Comparison of ENCODE assay signal across 26 cellular contexts in genomic region chr12:30178948-30179347, GRCh38.
"Had no signal": no experiment of that assay in that cellular context is flagged by ENCODE, and none has a peak within 500 bp of the region (broad histone marks: within the 10 kb centered on the region; RNA-seq: fewer than 3 reads in every experiment).

No MANE protein-coding gene starts in this region.

- H3K27me3 Mint-ChIP-seq: stimulated activated naive B cell treated with anti-CD40 and anti-IgM and Interleukin-4, amounts not matched to agents 10 μg/mL and 1 μg/mL and 100 μg/mL, for 72 hours had no signal

- DNase-seq: islet precursor cell; left ventricle myocardium inferior; mesendoderm; naive B cell; natural killer cell; nephron progenitor cell; occipital lobe; psoas muscle; right lobe of liver; stimulated activated CD4-positive, alpha-beta T cell treated with anti-CD3 and anti-CD28 coated beads, Interleukin-1b, Interleukin-23, amount 100 ng/mL, for 48 hours; stimulated activated CD4-positive, alpha-beta T cell treated with anti-CD3 and anti-CD28 coated beads, Interleukin-2, amount 100 ng/mL, for 48 hours; stimulated activated naive B cell treated with anti-CD40 and anti-IgM and Interleukin-4, amounts not matched to agents 10 μg/mL and 1 μg/mL and 100 μg/mL, for 72 hours; stimulated activated naive CD8-positive, alpha-beta T cell treated with anti-CD3 and anti-CD28 coated beads, Interleukin-15, Interleukin-2, amounts not matched to agents 100 U/mL and 50 U/mL, for 24 hours; stomach; testis; thyroid gland; transverse colon; upper lobe of left lung had no signal

- H3K4me1 Mint-ChIP-seq: naive B cell; natural killer cell; neural progenitor cell; stimulated activated naive B cell treated with anti-CD40 and anti-IgM and Interleukin-4, amounts not matched to agents 10 μg/mL and 1 μg/mL and 100 μg/mL, for 72 hours had no signal

- H3K4me3 ChIP-seq: left ventricle myocardium inferior, lung, neural progenitor cell, psoas muscle, right atrium auricular region, right lobe of liver, smooth muscle cell, stomach, testis, thyroid gland, transverse colon, upper lobe of left lung, vagina had no signal

- H3K4me3 Mint-ChIP-seq: mesothelial cell of epicardium; naive B cell; natural killer cell; nephron progenitor cell; neural progenitor cell; stimulated activated naive B cell treated with anti-CD40 and anti-IgM and Interleukin-4, amounts not matched to agents 10 μg/mL and 1 μg/mL and 100 μg/mL, for 72 hours had no signal

- ATAC-seq: natural killer cell; psoas muscle; right lobe of liver; stimulated activated naive B cell treated with anti-CD40 and anti-IgM and Interleukin-4, amounts not matched to agents 10 μg/mL and 1 μg/mL and 100 μg/mL, for 72 hours; stimulated activated naive CD8-positive, alpha-beta T cell treated with anti-CD3 and anti-CD28 coated beads, Interleukin-15, Interleukin-2, amounts not matched to agents 100 U/mL and 50 U/mL, for 24 hours had no signal

- H3K27ac Mint-ChIP-seq: mesothelial cell of epicardium; natural killer cell; nephron progenitor cell; stimulated activated naive B cell treated with anti-CD40 and anti-IgM and Interleukin-4, amounts not matched to agents 10 μg/mL and 1 μg/mL and 100 μg/mL, for 72 hours had no signal

- H3K4me1 ChIP-seq: left ventricle myocardium inferior, neural progenitor cell, parathyroid adenoma, psoas muscle, right atrium auricular region, right lobe of liver, stomach, testis, thyroid gland, transverse colon, upper lobe of left lung, vagina had no signal

- H3K27me3 ChIP-seq: neural progenitor cell, neutrophil, right atrium auricular region, right lobe of liver, stomach, testis, thyroid gland, transverse colon, upper lobe of left lung, vagina had no signal

- H3K9me3 ChIP-seq: neutrophil, psoas muscle, right atrium auricular region, right lobe of liver, testis, thyroid gland, transverse colon, upper lobe of left lung, vagina had no signal

- H3K36me3 Mint-ChIP-seq: mesothelial cell of epicardium; naive B cell; natural killer cell; stimulated activated naive B cell treated with anti-CD40 and anti-IgM and Interleukin-4, amounts not matched to agents 10 μg/mL and 1 μg/mL and 100 μg/mL, for 72 hours had no signal

- H3K36me3 ChIP-seq: left ventricle myocardium inferior, neural progenitor cell, neutrophil, right atrium auricular region, right lobe of liver, stomach, thyroid gland, transverse colon, upper lobe of left lung, vagina had no signal

- H3K27ac ChIP-seq: left ventricle myocardium inferior, neural progenitor cell, neutrophil, parathyroid adenoma, psoas muscle, right atrium auricular region, right lobe of liver, stomach, testis, thyroid gland, transverse colon, upper lobe of left lung, vagina had no signal
